21 cellular contexts compared by ENCODE assay signal in the genomic region with DNA sequence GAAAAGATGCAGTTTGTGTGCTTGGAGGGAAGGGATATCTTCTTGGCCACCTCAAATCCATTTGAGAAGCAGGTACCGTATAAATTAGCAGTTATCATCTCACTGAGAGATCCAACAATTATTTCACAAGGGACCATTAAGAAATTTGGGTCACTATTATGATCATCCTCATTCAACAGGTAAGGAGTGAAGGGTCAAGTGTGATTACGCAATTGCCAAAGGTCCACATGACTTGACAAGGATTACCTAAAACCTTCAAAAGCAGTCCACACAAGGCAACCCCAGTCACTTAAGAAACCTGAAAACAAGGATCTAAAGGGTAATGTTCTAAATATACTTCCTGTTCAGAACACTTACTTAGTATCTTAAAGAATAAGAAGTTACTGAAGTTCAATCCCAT. TPM values are rescaled to one million over a fixed set of nuclear protein-coding genes. Genes with fewer than 3 reads are reported as not detected.
DNase-seq lines count a peak whose midpoint lies in the region; ATAC-seq and TF ChIP-seq lines count a peak whose summit lies in the region.
"Had no signal": no experiment of that assay in that cellular context is flagged by ENCODE, and none has a peak within 500 bp of the region (broad histone marks: within the 10 kb centered on the region; RNA-seq: fewer than 3 reads in every experiment).

No MANE protein-coding gene starts in this region.

- DNase-seq in activated T-cell treated with anti-CD3 and anti-CD28 coated beads, Interleukin-2, amount 50 U/mL, for 24 hours = no peak
- DNase-seq in activated T-cell treated with anti-CD3 and anti-CD28 coated beads, Interleukin-2, amount 50 U/mL, for 4 hours = no peak
- DNase-seq in Karpas-422 (no peak), ascending aorta (ENCODE audit: low spot score in 2 of 2) (no peak), NCI-H2029 treated with DMSO at 0.1 percent for 48 hours (lab: John Stamatoyannopoulos, UW) (no peak), Caco-2 (no peak)
- no peak for DNase-seq in stimulated activated naive CD8-positive, alpha-beta T cell treated with anti-CD3 and anti-CD28 coated beads, Interleukin-15, amount 100 ng/mL, for 72 hours
- DNase-seq: ACHN; activated effector memory CD4-positive, alpha-beta T cell treated with anti-CD3 and anti-CD28 coated beads, Interleukin-2, amount 50 U/mL, for 16 hours; effector memory CD8-positive, alpha-beta T cell; glutamatergic neuron; HFFc6; NCI-H2107; NCI-H510A treated with DMSO at 0.1 percent for 48 hours; stimulated activated CD4-positive, alpha-beta T cell treated with anti-CD3 and anti-CD28 coated beads, Interleukin-4, amount 100 ng/mL, for 1 hour had no signal

- H4K20me1 ChIP-seq in Karpas-422 (ENCODE audit: insufficient read depth, low read depth, low read length) = no peaks in the 10 kb centered on the region

- no peak for ATAC-seq in activated T-cell treated with anti-CD3 and anti-CD28 coated beads, Interleukin-2, amount 50 U/mL, for 4 hours
- ATAC-seq in stimulated activated naive CD8-positive, alpha-beta T cell treated with anti-CD3 and anti-CD28 coated beads, Interleukin-15, amount 100 ng/mL, for 72 hours = no peak
- ATAC-seq in HG02885 (IDR thresholded peaks at IDR 0.05; ENCODE audit: poor library complexity, unreplicated experiment) = no peak

- H3K4me3 ChIP-seq in Karpas-422 (ENCODE audit: low read length) = no peak overlapping the region
- no peak overlapping the region for H3K4me3 ChIP-seq in ascending aorta
- H3K4me3 ChIP-seq in Caco-2 (ENCODE audit: low read depth, low read length) = no peak overlapping the region
- H3K4me3 ChIP-seq: neural progenitor cell, skin epidermis had no signal

- H3K4me2 ChIP-seq in Karpas-422 (ENCODE audit: low read depth, low read length, poor library complexity, severe bottlenecking) = peak overlapping the region; percentile 33
- H3K4me2 ChIP-seq: neural progenitor cell had no signal

- H3K9ac ChIP-seq in Karpas-422 (ENCODE audit: low read length) = no peak overlapping the region
- H3K9ac ChIP-seq: neural progenitor cell had no signal

- H3K27ac ChIP-seq in Karpas-422 (ENCODE audit: low read length) (peak overlapping the region; percentile 82), ascending aorta (peak overlapping the region; percentile 12 to 58)
- H3K27ac ChIP-seq: neural progenitor cell, skin epidermis, VCaP had no signal

- no TSS peak for BruUV-seq in Caco-2 (replicated peaks; lab: Mats Ljungman, UMichigan)

- H3K36me3 Mint-ChIP-seq in activated T-cell treated with anti-CD3 and anti-CD28 coated beads, Interleukin-2, amount 50 U/mL, for 24 hours (ENCODE audit: low read depth) = peaks cover 35% of the 10 kb centered on the region
- peaks cover 9% of the 10 kb centered on the region for H3K36me3 Mint-ChIP-seq in activated T-cell treated with anti-CD3 and anti-CD28 coated beads, Interleukin-2, amount 50 U/mL, for 4 hours (ENCODE audit: insufficient read depth)
- H3K36me3 Mint-ChIP-seq in Caco-2 (ENCODE audit: insufficient read depth, unreplicated experiment) = peaks cover 14% of the 10 kb centered on the region

- H2AFZ ChIP-seq in Karpas-422 (ENCODE audit: low read length) = no peak overlapping the region
- H2AFZ ChIP-seq: neural progenitor cell had no signal

- no peaks in the 10 kb centered on the region for H3K27me3 Mint-ChIP-seq in activated T-cell treated with anti-CD3 and anti-CD28 coated beads, Interleukin-2, amount 50 U/mL, for 24 hours
- no peaks in the 10 kb centered on the region for H3K27me3 Mint-ChIP-seq in activated T-cell treated with anti-CD3 and anti-CD28 coated beads, Interleukin-2, amount 50 U/mL, for 4 hours (ENCODE audit: low read depth)
- H3K27me3 Mint-ChIP-seq in stimulated activated naive CD8-positive, alpha-beta T cell treated with anti-CD3 and anti-CD28 coated beads, Interleukin-15, amount 100 ng/mL, for 72 hours = no peaks in the 10 kb centered on the region
- no peaks in the 10 kb centered on the region for H3K27me3 Mint-ChIP-seq in Caco-2 (ENCODE audit: insufficient read depth, unreplicated experiment)
- H3K27me3 Mint-ChIP-seq: effector memory CD8-positive, alpha-beta T cell; progenitor cell of endocrine pancreas had no signal

- POLR2A ChIA-PET in Caco-2 (lab: Charles Lee) = no interaction called here

- no peaks in the 10 kb centered on the region for H3K36me3 ChIP-seq in Karpas-422 (ENCODE audit: insufficient read depth, low read length)
- H3K36me3 ChIP-seq in ascending aorta = no peaks in the 10 kb centered on the region
- no peaks in the 10 kb centered on the region for H3K36me3 ChIP-seq in Caco-2 (ENCODE audit: control insufficient read depth, insufficient read depth, low read length)
- H3K36me3 ChIP-seq: neural progenitor cell had no signal

- H3K9me3 ChIP-seq in Karpas-422 (ENCODE audit: low read length) = no peaks in the 10 kb centered on the region
- H3K9me3 ChIP-seq in ascending aorta = no peaks in the 10 kb centered on the region
- H3K9me3 ChIP-seq in Caco-2 = no peaks in the 10 kb centered on the region

- peak overlapping the region; percentile 96 for H3K27ac Mint-ChIP-seq in activated T-cell treated with anti-CD3 and anti-CD28 coated beads, Interleukin-2, amount 50 U/mL, for 24 hours
- H3K27ac Mint-ChIP-seq in stimulated activated naive CD8-positive, alpha-beta T cell treated with anti-CD3 and anti-CD28 coated beads, Interleukin-15, amount 100 ng/mL, for 72 hours = peak overlapping the region; percentile 3 to 95
- H3K27ac Mint-ChIP-seq in Caco-2 (ENCODE audit: unreplicated experiment) = no peak overlapping the region
- H3K27ac Mint-ChIP-seq: neural progenitor cell, progenitor cell of endocrine pancreas had no signal

- peaks cover 96% of the 10 kb centered on the region for H3K79me2 ChIP-seq in Karpas-422 (ENCODE audit: low read length)

- no peak for TF ChIP-seq CTCF in ascending aorta (IDR thresholded peaks at IDR 0.05)
- no peak for TF ChIP-seq CTCF in Caco-2 (IDR thresholded peaks at IDR 0.05; ENCODE audit: insufficient read depth in 1 of 2, low read depth in 1 of 2, low read length in 1 of 2, severe bottlenecking in 1 of 2, unreplicated experiment in 1 of 2)

- no peaks in the 10 kb centered on the region for H3K27me3 ChIP-seq in Karpas-422 (ENCODE audit: low read length)
- H3K27me3 ChIP-seq in ascending aorta = no peaks in the 10 kb centered on the region
- no peaks in the 10 kb centered on the region for H3K27me3 ChIP-seq in Caco-2 (replicated peaks; ENCODE audit: control insufficient read depth, insufficient read depth, low read length)
- H3K27me3 ChIP-seq: neural progenitor cell had no signal

- H3K9me3 Mint-ChIP-seq in activated T-cell treated with anti-CD3 and anti-CD28 coated beads, Interleukin-2, amount 50 U/mL, for 24 hours = peaks cover 3% of the 10 kb centered on the region
- H3K9me3 Mint-ChIP-seq in activated T-cell treated with anti-CD3 and anti-CD28 coated beads, Interleukin-2, amount 50 U/mL, for 4 hours = no peaks in the 10 kb centered on the region
- H3K9me3 Mint-ChIP-seq in stimulated activated naive CD8-positive, alpha-beta T cell treated with anti-CD3 and anti-CD28 coated beads, Interleukin-15, amount 100 ng/mL, for 72 hours = no peaks in the 10 kb centered on the region
- no peaks in the 10 kb centered on the region for H3K9me3 Mint-ChIP-seq in Caco-2 (ENCODE audit: unreplicated experiment)
- H3K9me3 Mint-ChIP-seq: CD14-positive monocyte; effector memory CD8-positive, alpha-beta T cell; HFFc6 had no signal

- peaks cover 89% of the 10 kb centered on the region for H3K4me1 Mint-ChIP-seq in activated T-cell treated with anti-CD3 and anti-CD28 coated beads, Interleukin-2, amount 50 U/mL, for 24 hours (ENCODE audit: low read depth)
- H3K4me1 Mint-ChIP-seq in activated T-cell treated with anti-CD3 and anti-CD28 coated beads, Interleukin-2, amount 50 U/mL, for 4 hours (ENCODE audit: low read depth) = peaks cover 78% of the 10 kb centered on the region
- H3K4me1 Mint-ChIP-seq in stimulated activated naive CD8-positive, alpha-beta T cell treated with anti-CD3 and anti-CD28 coated beads, Interleukin-15, amount 100 ng/mL, for 72 hours = peaks cover 85% of the 10 kb centered on the region
- peaks cover 20% of the 10 kb centered on the region for H3K4me1 Mint-ChIP-seq in Caco-2 (ENCODE audit: low read depth, unreplicated experiment)
- H3K4me1 Mint-ChIP-seq: neural progenitor cell had no signal

- H3K4me3 Mint-ChIP-seq in activated T-cell treated with anti-CD3 and anti-CD28 coated beads, Interleukin-2, amount 50 U/mL, for 24 hours = peak overlapping the region; percentile 65
- no peak overlapping the region for H3K4me3 Mint-ChIP-seq in activated T-cell treated with anti-CD3 and anti-CD28 coated beads, Interleukin-2, amount 50 U/mL, for 4 hours
- peak overlapping the region; percentile 30 to 62 for H3K4me3 Mint-ChIP-seq in stimulated activated naive CD8-positive, alpha-beta T cell treated with anti-CD3 and anti-CD28 coated beads, Interleukin-15, amount 100 ng/mL, for 72 hours
- H3K4me3 Mint-ChIP-seq in Caco-2 (ENCODE audit: unreplicated experiment) = no peak overlapping the region
- H3K4me3 Mint-ChIP-seq: HFFc6, neural progenitor cell had no signal

- intact Hi-C loops in ascending aorta (cut with DNase I) = no loop called here
- intact Hi-C loops in Caco-2 (cut with micrococcal nuclease; ENCODE audit: unreplicated experiment) = no loop called here

- no peaks in the 10 kb centered on the region for H3K9me2 ChIP-seq in Karpas-422 (replicated peaks; ENCODE audit: insufficient read depth, low read length)

- H3K4me1 ChIP-seq in Karpas-422 (ENCODE audit: low read length) = peaks cover 91% of the 10 kb centered on the region
- H3K4me1 ChIP-seq in ascending aorta = peaks cover 0 to 24% of the 10 kb centered on the region in 2 donors
- H3K4me1 ChIP-seq in Caco-2 = peaks cover 23% of the 10 kb centered on the region

- CTCF ChIA-PET in Caco-2 (lab: Charles Lee) = interaction anchor here (0.8 kb wide), 1 partner anchor 14 kb away, joined by 3 read pairs; no protein-coding TSS in a partner anchor

RNA-seq across cellular contexts. Expression of gene CCDC6, which starts 27.4 kb away (rescaled TPM):
- 10 to 100 TPM; 40.0 to 44.3 (median 40.9) TPM for total RNA-seq in activated T-cell treated with anti-CD3 and anti-CD28 coated beads, Interleukin-2, amount 50 U/mL, for 4 hours
- total RNA-seq in Karpas-422 (2014; rRNA removed; shearing (Covaris generic); ENCODE audit: low replicate concordance) = 25.7 and 50.9 TPM in 2 replicates
- total RNA-seq in ascending aorta (21.1 TPM), Caco-2 (2022) (113 and 116 TPM in 2 replicates)

Comparison
In these comparisons a context has a peak if more than half of its experiments do, and no peak if none do; other contexts are left out.
1. H3K4me3 Mint-ChIP-seq: peak in activated T-cell treated with anti-CD3 and anti-CD28 coated beads, Interleukin-2, amount 50 U/mL, for 24 hours (single experiment) and stimulated activated naive CD8-positive, alpha-beta T cell treated with anti-CD3 and anti-CD28 coated beads, Interleukin-15, amount 100 ng/mL, for 72 hours (2 of 2); none in activated T-cell treated with anti-CD3 and anti-CD28 coated beads, Interleukin-2, amount 50 U/mL, for 4 hours (single experiment) and Caco-2 (single experiment).